ENCODE assay signal across 10 cellular contexts in the genomic region with DNA sequence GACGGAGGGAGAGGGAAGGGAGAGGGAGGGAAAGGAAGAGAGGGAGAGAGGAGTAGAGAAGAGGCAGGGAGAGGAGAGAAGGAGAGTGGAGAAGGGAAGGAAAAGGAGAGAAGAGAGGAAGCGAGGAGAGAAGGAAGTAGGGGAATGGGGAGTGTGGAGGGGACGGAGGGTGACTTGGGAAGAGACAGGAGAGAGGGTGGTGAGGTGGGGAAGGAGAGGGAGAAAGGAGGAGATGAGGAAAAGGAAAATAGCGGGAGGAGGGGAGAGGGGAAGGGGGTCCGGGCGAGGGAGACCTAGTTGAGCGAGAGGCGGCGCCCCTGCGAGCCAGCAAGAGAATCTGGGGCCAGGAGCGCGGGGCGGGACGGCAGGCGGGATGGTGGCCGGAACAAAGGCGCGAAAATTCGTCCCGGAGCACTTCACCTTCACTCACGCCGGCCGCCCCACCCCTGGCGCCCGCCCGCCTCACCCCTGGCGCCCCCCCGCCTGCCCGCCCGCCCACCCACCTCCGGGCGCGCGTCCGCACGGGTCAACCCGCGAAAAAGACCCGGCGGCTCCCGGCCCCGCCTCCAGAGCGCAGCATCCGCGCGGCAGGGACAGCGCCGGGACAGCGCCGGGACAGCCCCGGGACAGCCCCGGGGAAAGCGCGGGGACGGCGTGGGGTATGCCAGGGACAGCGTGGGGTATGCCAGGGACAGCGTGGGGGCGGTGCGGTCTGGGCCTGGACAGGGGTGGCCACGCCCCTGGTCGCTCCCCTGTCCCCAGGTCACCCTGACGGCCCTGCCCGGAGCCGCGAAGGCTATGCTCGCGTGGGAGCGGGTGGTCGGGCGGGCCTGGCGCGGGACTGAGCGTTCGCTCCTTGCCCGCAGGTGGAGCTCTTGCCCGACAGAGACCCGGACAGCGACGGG. TPM values are rescaled to one million over a fixed set of nuclear protein-coding genes. Genes with fewer than 3 reads are reported as not detected.
DNase-seq lines count a peak whose midpoint lies in the region; ATAC-seq and TF ChIP-seq lines count a peak whose summit lies in the region.
"Had no signal": no experiment of that assay in that cellular context is flagged by ENCODE, and none has a peak within 500 bp of the region (broad histone marks: within the 10 kb centered on the region; RNA-seq: fewer than 3 reads in every experiment).

No MANE protein-coding gene starts in this region.

- whole genome bisulfite sequencing in mesenchymal stem cell = under 1% methylated on average over 59 of the region's 80 CpGs

- H3K9ac ChIP-seq in mesenchymal stem cell (ENCODE audit: low read length) = no peak overlapping the region

- no peak overlapping the region for H4K91ac ChIP-seq in mesenchymal stem cell (ENCODE audit: low read length)

- H3K27ac ChIP-seq in mesenchymal stem cell (ENCODE audit: low read length, poor library complexity, severe bottlenecking) = no peak overlapping the region

- H3K36me3 ChIP-seq in mesenchymal stem cell (ENCODE audit: control insufficient read depth in 1 of 2, insufficient read depth in 2 of 2, low read depth in 1 of 2, low read length in 2 of 2) = no peaks in the 10 kb centered on the region

- no peak overlapping the region for H2BK15ac ChIP-seq in mesenchymal stem cell (ENCODE audit: low read depth, poor library complexity, severe bottlenecking)

- H3K4me3 ChIP-seq in AG09309 (ENCODE audit: control insufficient read depth, low read depth, low read length) = no peak overlapping the region
- no peak overlapping the region for H3K4me3 ChIP-seq in mesenchymal stem cell (ENCODE audit: insufficient read depth in 1 of 2, low read depth in 1 of 2, low read length in 2 of 2)

- H2BK12ac ChIP-seq in mesenchymal stem cell (ENCODE audit: low read length in 2 of 2) = no peak overlapping the region

- no peak overlapping the region for H2AK5ac ChIP-seq in mesenchymal stem cell (ENCODE audit: low read length, severe bottlenecking)

- DNase-seq in AG09309 (ENCODE audit: low read depth) (no peak), astrocyte of the hippocampus (ENCODE audit: low read depth, low spot score) (peak; percentile 19), mesenchymal stem cell (no peak), NCI-H2171 treated with DMSO at 0.1 percent for 48 hours (lab: John Stamatoyannopoulos, UW) (no peak), NCI-H1417 (lab: John Stamatoyannopoulos, UW) (no peak)
- DNase-seq: GDM1, KG1 had no signal

- peaks cover 15% of the 10 kb centered on the region for H3K4me1 ChIP-seq in mesenchymal stem cell (ENCODE audit: control insufficient read depth, insufficient read depth, low read depth, low read length)

- TF ChIP-seq CTCF in AG09309 (IDR thresholded peaks at IDR 0.05; ENCODE audit: control insufficient read depth, insufficient read depth, low read depth, low read length, missing control alignments) = peak; percentile 5

- ATAC-seq in HG02884 (IDR thresholded peaks at IDR 0.05; ENCODE audit: unreplicated experiment) (peak; percentile 51), GM21423 (IDR thresholded peaks at IDR 0.05; ENCODE audit: unreplicated experiment) (no peak), GM21529 (IDR thresholded peaks at IDR 0.05; ENCODE audit: unreplicated experiment) (no peak)

- H2BK120ac ChIP-seq in mesenchymal stem cell (ENCODE audit: low read depth, low read length) = no peak overlapping the region

- H3K79me1 ChIP-seq in mesenchymal stem cell (replicated peaks; ENCODE audit: low read length, poor library complexity, severe bottlenecking) = no peaks in the 10 kb centered on the region

- H3K9me3 ChIP-seq in mesenchymal stem cell (ENCODE audit: control insufficient read depth, low read length) = no peaks in the 10 kb centered on the region

- H2AFZ ChIP-seq in mesenchymal stem cell (ENCODE audit: low read depth, low read length) = no peak overlapping the region

- H4K8ac ChIP-seq in mesenchymal stem cell (ENCODE audit: low read length) = no peak overlapping the region

- H3K4me2 ChIP-seq in mesenchymal stem cell (ENCODE audit: low read length, poor library complexity, severe bottlenecking) = peak overlapping the region; percentile 45

- H3K18ac ChIP-seq in mesenchymal stem cell (ENCODE audit: low read depth in 1 of 2, low read length in 2 of 2) = no peak overlapping the region

- H3K4ac ChIP-seq in mesenchymal stem cell (ENCODE audit: low read depth in 1 of 2, low read length in 2 of 2) = no peak overlapping the region

- no peak overlapping the region for H3K23ac ChIP-seq in mesenchymal stem cell (ENCODE audit: low read length in 2 of 2)

- H3K14ac ChIP-seq in mesenchymal stem cell (ENCODE audit: low read length in 2 of 2) = no peak overlapping the region

- peaks cover 49 to 60% of the 10 kb centered on the region in 2 experiments for H3K27me3 ChIP-seq in mesenchymal stem cell (ENCODE audit: control insufficient read depth in 1 of 2, insufficient read depth in 1 of 2, low read length in 2 of 2)

- no peak overlapping the region for H2BK5ac ChIP-seq in mesenchymal stem cell (ENCODE audit: low read depth, low read length, poor library complexity, severe bottlenecking)

RNA-seq across cellular contexts. Expression of gene VSTM2A, which starts 4.2 kb away (rescaled TPM):
- polyA plus RNA-seq in mesenchymal stem cell (2013, experiment 1 of 2) = not detected
- not detected for polyA plus RNA-seq in mesenchymal stem cell (2013, experiment 2 of 2)
